In genomic region chr4:14883166-14883565, GRCh38 we compare ENCODE assay signal across 23 cellular contexts.
A peak's percentile ranks its signal among the peaks of the same experiment; 100 is the strongest.
DNase-seq lines count a peak whose midpoint lies in the region; ATAC-seq, FAIRE-seq and TF ChIP-seq lines count a peak whose summit lies in the region.
"Had no signal": no experiment of that assay in that cellular context is flagged by ENCODE, and none has a peak within 500 bp of the region (broad histone marks: within the 10 kb centered on the region; RNA-seq: fewer than 3 reads in every experiment).

No MANE protein-coding gene starts in this region.

- FAIRE-seq in GM12878 (lab: Jason Lieb, UNC): no peak
- FAIRE-seq: A204.1, GM12891 had no signal

- ATAC-seq in GM12878 (no peak), right lobe of liver (no peak)
- ATAC-seq: HCT116 had no signal

- WGBS in GM12878 (ENCODE audit: insufficient coverage, insufficient replicate concordance, low lambda C conversion rate, missing lambda C conversion rate): 81% methylated on average over 3 of the region's 3 CpGs
- 100% methylated on average over 1 of the region's 3 CpGs for WGBS in right lobe of liver (ENCODE audit: insufficient coverage, low coverage, low lambda C conversion rate, missing lambda C conversion rate)

- DNase-seq in NCI-H524 (lab: John Stamatoyannopoulos, UW): peak; percentile 32 to 82
- DNase-seq in GM12878 (ENCODE audit: low read depth, low spot score): no peak
- no peak for DNase-seq in superior temporal gyrus (ENCODE audit: extremely low spot score)
- DNase-seq in right lobe of liver: no peak
- no peak for DNase-seq in cerebellar cortex (ENCODE audit: low spot score)
- DNase-seq: ACHN; BE2C; C1 segment of cervical spinal cord; CD4-positive, CD25-positive, alpha-beta regulatory T cell; CD8-positive, alpha-beta memory T cell; COR-L47; DMS 273 treated with DMSO at 0.1 percent for 48 hours; DMS53; DND-41; EL; GOT3; H7; HFFc6 had no signal

- no TSS peak for BruUV-seq in GM12878 (replicated peaks; lab: Mats Ljungman, UMichigan)

- no peak overlapping the region for H2AFZ ChIP-seq in KMS-11 (ENCODE audit: low read depth)
- no peak overlapping the region for H2AFZ ChIP-seq in GM12878 (ENCODE audit: control insufficient read depth, low read depth, low read length)

- in situ Hi-C loops in GM12878 (cut with MboI): no loop called here

- TF ChIP-seq RAD21 in GM12878 (IDR thresholded peaks at IDR 0.05; ENCODE audit: insufficient read depth, low read depth, low read length): no peak

- H3K79me2 ChIP-seq in KMS-11 (ENCODE audit: insufficient read depth, low read depth) (no peaks in the 10 kb centered on the region), GM12878 (ENCODE audit: control insufficient read depth, insufficient read depth, low read length) (no peaks in the 10 kb centered on the region)

- TF ChIP-seq POLR2A in GM12878 (IDR thresholded peaks at IDR 0.05; ENCODE audit: low read depth, low read length): no peak
- no peak for TF ChIP-seq POLR2A in right lobe of liver (IDR thresholded peaks at IDR 0.05)

- no peak overlapping the region for H3K9ac ChIP-seq in KMS-11
- H3K9ac ChIP-seq in GM12878 (ENCODE audit: control insufficient read depth, insufficient read depth, low read length): no peak overlapping the region

- H3K4me2 ChIP-seq in KMS-11: peak overlapping the region; percentile 47
- H3K4me2 ChIP-seq in GM12878 (ENCODE audit: control insufficient read depth, insufficient read depth): no peak overlapping the region

- H4K20me1 ChIP-seq in KMS-11 (ENCODE audit: insufficient read depth) (no peaks in the 10 kb centered on the region), GM12878 (ENCODE audit: control insufficient read depth, insufficient read depth) (no peaks in the 10 kb centered on the region)

- no peak for TF ChIP-seq EP300 in GM12878 (IDR thresholded peaks at IDR 0.05; ENCODE audit: borderline replicate concordance in 1 of 2, control insufficient read depth in 1 of 2, low read depth in 2 of 2, low read length in 2 of 2)

- SMC1A ChIA-PET in GM12878 (lab: Charles Lee; ENCODE audit: uncharacterized antibody, unreplicated experiment): interaction anchor here (1.1 to 2.0 kb wide), 2 partner anchors 8 to 14 kb away, joined by 3 to 9 read pairs; no protein-coding TSS in a partner anchor

- no peaks in the 10 kb centered on the region; the same call in 2 of the 3 replicates for H3K9me3 ChIP-seq in GM12878 (replicated peaks; ENCODE audit: control insufficient read depth, insufficient read depth, low read length)
- H3K9me3 ChIP-seq in right lobe of liver: no peaks in the 10 kb centered on the region
- H3K9me3 ChIP-seq: BE2C had no signal

- intact Hi-C loops in GM12878 (cut with micrococcal nuclease; ENCODE audit: unreplicated experiment) (no loop called here), right lobe of liver (cut with DNase I) (no loop called here)

- RAD21 ChIA-PET in GM12878 (lab: Charles Lee; ENCODE audit: unreplicated experiment): no interaction called here

- H3K27ac ChIP-seq in KMS-11 (peak overlapping the region; percentile 36; the same call in 1 of the 2 replicates), GM12878 (ENCODE audit: control insufficient read depth, insufficient read depth) (no peak overlapping the region), right lobe of liver (no peak overlapping the region)
- H3K27ac ChIP-seq: HL-60 had no signal

- H3K4me1 ChIP-seq in KMS-11 (ENCODE audit: low read depth, poor library complexity, severe bottlenecking) (peaks cover 44% of the 10 kb centered on the region), GM12878 (ENCODE audit: control insufficient read depth, insufficient read depth, low read length) (peaks cover 15% of the 10 kb centered on the region), right lobe of liver (peaks cover 0 to 8% (median 0%) of the 10 kb centered on the region in 4 donors)
- H3K4me1 ChIP-seq: BE2C had no signal

- POLR2A ChIA-PET in GM12878 (lab: Charles Lee): no interaction called here

- H3K36me3 ChIP-seq in KMS-11 (ENCODE audit: insufficient read depth): no peaks in the 10 kb centered on the region
- H3K36me3 ChIP-seq in GM12878 (ENCODE audit: control insufficient read depth in 2 of 2, insufficient read depth in 2 of 2, low read length in 1 of 2): no peaks in the 10 kb centered on the region
- no peaks in the 10 kb centered on the region for H3K36me3 ChIP-seq in right lobe of liver
- H3K36me3 ChIP-seq: BE2C had no signal

- H3K4me3 ChIP-seq in KMS-11 (IDR thresholded peaks at IDR 0.05; ENCODE audit: insufficient read depth, low read depth, low read length) (no peak overlapping the region), GM12878 (no peak overlapping the region), right lobe of liver (no peak overlapping the region)

- TF ChIP-seq CTCF in KMS-11 (conservative IDR thresholded peaks at IDR 0.05; ENCODE audit: low read depth, low read length) (no peak), GM12878 (IDR thresholded peaks at IDR 0.05 in 2 of 3, conservative IDR thresholded peaks at IDR 0.05 in 1 of 3; ENCODE audit: control insufficient read depth in 2 of 3, extremely low read depth in 1 of 3, insufficient read depth in 1 of 3, low read depth in 3 of 3, low read length in 3 of 3) (no peak), right lobe of liver (IDR thresholded peaks at IDR 0.05) (no peak)

- H3K27me3 ChIP-seq in KMS-11 (ENCODE audit: insufficient read depth, low read depth) (no peaks in the 10 kb centered on the region), GM12878 (replicated peaks in 1 of 2; ENCODE audit: control insufficient read depth in 2 of 2, insufficient read depth in 2 of 2, low read length in 1 of 2) (no peaks in the 10 kb centered on the region), right lobe of liver (no peaks in the 10 kb centered on the region)
- H3K27me3 ChIP-seq: BE2C had no signal

- CTCF ChIA-PET in GM12878 (lab: Yijun Ruan, JAX): interaction anchor here (0.7 kb wide), 1 partner anchor 11 kb away, joined by 3 read pairs; no protein-coding TSS in a partner anchor

TF ChIP-seq in GM12878, 131 proteins besides CTCF, POLR2A, EP300 and RAD21:
- TF ChIP-seq E2F8 (IDR thresholded peaks at IDR 0.05; ENCODE audit: low read depth, partially characterized antibody) (no peak), USF1 (IDR thresholded peaks at IDR 0.05; ENCODE audit: borderline replicate concordance, extremely low read length, insufficient read depth, low read depth, low read length) (no peak), ZBED1 (IDR thresholded peaks at IDR 0.05; ENCODE audit: borderline replicate concordance) (no peak), GABPA (IDR thresholded peaks at IDR 0.05; ENCODE audit: low read depth) (no peak), HCFC1 (IDR thresholded peaks at IDR 0.05; ENCODE audit: low read length) (no peak), RUNX3 (IDR thresholded peaks at IDR 0.05; ENCODE audit: low read length) (peak; percentile 39), CHD2 (IDR thresholded peaks at IDR 0.05; ENCODE audit: borderline replicate concordance, low read depth, low read length) (no peak)

Comparison
In these comparisons a context has a peak if more than half of its experiments do, and no peak if none do; other contexts are left out.
1. DNase-seq: peak in NCI-H524 (2 of 2); none in GM12878 (single experiment), superior temporal gyrus (single experiment), right lobe of liver (0 of 3) and cerebellar cortex (single experiment).